33 cellular contexts compared by ENCODE assay signal in the genomic region with DNA sequence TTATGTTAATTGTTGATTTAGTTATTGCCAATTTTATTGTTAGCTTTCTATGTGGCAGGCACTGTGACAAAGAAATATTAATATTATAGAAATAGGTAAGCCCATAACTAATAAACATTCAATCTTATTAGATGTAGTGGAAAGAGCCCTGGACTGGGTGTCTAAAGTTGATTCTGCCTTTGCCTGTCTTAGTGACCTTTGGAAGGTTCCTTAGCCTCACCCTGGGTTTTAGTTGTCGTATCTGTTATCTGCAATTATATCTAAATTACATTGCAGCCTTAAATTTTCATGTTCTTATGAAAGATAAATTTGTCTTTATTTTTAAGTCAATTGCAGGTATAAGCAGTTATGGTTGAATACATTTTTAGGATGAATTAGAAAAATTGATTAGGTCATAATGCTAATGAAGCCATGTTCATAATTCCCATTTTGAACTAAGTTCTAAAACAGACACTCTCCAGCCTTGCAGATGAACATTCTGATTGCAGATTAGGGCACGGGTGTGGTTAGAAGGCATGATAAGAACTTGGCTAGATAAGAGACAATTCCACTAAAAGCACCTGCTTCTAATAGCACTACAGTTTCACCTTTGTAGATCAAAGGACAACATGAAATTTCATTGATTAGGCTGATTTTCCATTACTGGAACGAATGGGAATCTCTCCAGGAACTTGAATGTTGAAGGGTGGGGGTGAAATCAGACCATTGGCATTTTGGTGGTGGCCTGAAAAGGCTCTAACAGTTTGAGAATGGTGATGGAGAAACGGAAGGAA. TPM values are rescaled to one million over a fixed set of nuclear protein-coding genes. Genes with fewer than 3 reads are reported as not detected.
"Had no signal": no experiment of that assay in that cellular context is flagged by ENCODE, and none has a peak within 500 bp of the region (broad histone marks: within the 10 kb centered on the region; RNA-seq: fewer than 3 reads in every experiment).

No MANE protein-coding gene starts in this region.

- H3K4me3 ChIP-seq: esophagus squamous epithelium, gastroesophageal sphincter had no signal

- FAIRE-seq: astrocyte, bronchial epithelial cell, endometrium, endothelial cell of umbilical vein had no signal

- DNase-seq: activated CD4-positive, alpha-beta T cell treated with anti-CD3 and anti-CD28 coated beads for 36 hours; activated CD4-positive, alpha-beta T cell treated with anti-CD3 and anti-CD28 coated beads, Interleukin-2, amount 10 ng/mL, durations not matched to agents 7 days and 5 days; activated CD4-positive, alpha-beta T cell treated with anti-CD3 and anti-CD28 coated beads, Interleukin-2, amount 50 U/mL, for 48 hours; activated CD4-positive, CD25-positive, alpha-beta regulatory T cell; activated CD4-positive, CD25-positive, alpha-beta regulatory T cell treated with anti-CD3 and anti-CD28 coated beads, Interleukin-2, amount 50 U/mL, for 72 hours; activated CD8-positive, alpha-beta memory T cell treated with anti-CD3 and anti-CD28 coated beads for 24 hours; activated CD8-positive, alpha-beta T cell treated with anti-CD3 and anti-CD28 coated beads for 36 hours; activated effector memory CD4-positive, alpha-beta T cell treated with Interleukin-2 at 50 U/mL for 16 hours; activated gamma-delta T cell treated with Interleukin-2 at 50 U/mL for 16 hours; activated naive CD4-positive, alpha-beta T cell treated with anti-CD3 and anti-CD28 coated beads, Interleukin-2, amount 50 U/mL, for 16 hours; activated naive CD4-positive, alpha-beta T cell treated with Interleukin-2 at 50 U/mL for 16 hours; activated T-cell treated with anti-CD3 and anti-CD28 coated beads, Interleukin-2, amount 50 U/mL, for 4 hours; amniotic stem cell; anterior cingulate cortex; brain microvascular endothelial cell; cortex of kidney; dermis blood vessel endothelial cell; effector CD8-positive, alpha-beta T cell; esophagus squamous epithelium; foreskin melanocyte; T-helper 1 cell; T-helper 17 cell had no signal

- H3K9me3 ChIP-seq: esophagus squamous epithelium, gastroesophageal sphincter had no signal

- H3K36me3 Mint-ChIP-seq: activated naive CD8-positive, alpha-beta T cell had no signal

- H3K36me3 ChIP-seq: brain microvascular endothelial cell, esophagus squamous epithelium, gastroesophageal sphincter had no signal

- H3K9me3 Mint-ChIP-seq: activated CD4-positive, alpha-beta T cell treated with anti-CD3 and anti-CD28 coated beads, Interleukin-2, amount 10 ng/mL, durations not matched to agents 7 days and 5 days; activated CD8-positive, alpha-beta T cell treated with anti-CD3 and anti-CD28 coated beads for 36 hours; activated T-cell treated with anti-CD3 and anti-CD28 coated beads, Interleukin-2, amount 50 U/mL, for 4 hours; activated T-helper 17 cell treated with anti-CD3 and anti-CD28 coated beads, Interleukin-2, amount 50 U/mL, for 72 hours; central memory CD8-positive, alpha-beta T cell; T-helper 2 cell treated with Interferon-gamma antibody and Interleukin-4, amounts not matched to agents 5 μg/mL and 100 μg/mL, for 36 hours had no signal

- H3K27me3 ChIP-seq: brain microvascular endothelial cell, gastroesophageal sphincter had no signal

- H3K4me1 ChIP-seq: esophagus squamous epithelium, gastroesophageal sphincter had no signal

- H3K4me1 Mint-ChIP-seq: activated CD4-positive, alpha-beta T cell treated with anti-CD3 and anti-CD28 coated beads for 36 hours; activated CD4-positive, alpha-beta T cell treated with anti-CD3 and anti-CD28 coated beads, Interleukin-2, amount 10 ng/mL, durations not matched to agents 7 days and 5 days; activated T-helper 17 cell treated with anti-CD3 and anti-CD28 coated beads, Interleukin-2, amount 50 U/mL, for 72 hours; central memory CD8-positive, alpha-beta T cell; T-helper 17 cell had no signal

- ATAC-seq: activated CD4-positive, alpha-beta T cell treated with anti-CD3 and anti-CD28 coated beads for 36 hours; activated CD8-positive, alpha-beta T cell treated with anti-CD3 and anti-CD28 coated beads for 36 hours; activated T-cell treated with anti-CD3 and anti-CD28 coated beads, Interleukin-2, amount 50 U/mL, for 4 hours; activated T-helper 17 cell treated with anti-CD3 and anti-CD28 coated beads, Interleukin-2, amount 50 U/mL, for 72 hours; gastroesophageal sphincter; T-helper 17 cell had no signal

- H3K4me3 Mint-ChIP-seq: activated CD4-positive, alpha-beta T cell treated with anti-CD3 and anti-CD28 coated beads for 36 hours; activated CD4-positive, alpha-beta T cell treated with anti-CD3 and anti-CD28 coated beads, Interleukin-2, amount 10 ng/mL, durations not matched to agents 7 days and 5 days; activated CD8-positive, alpha-beta T cell treated with anti-CD3 and anti-CD28 coated beads for 36 hours; activated naive CD8-positive, alpha-beta T cell; activated T-cell treated with anti-CD3 and anti-CD28 coated beads, Interleukin-2, amount 50 U/mL, for 4 hours; activated T-helper 17 cell treated with anti-CD3 and anti-CD28 coated beads, Interleukin-2, amount 50 U/mL, for 72 hours; central memory CD8-positive, alpha-beta T cell; T-helper 17 cell; T-helper 2 cell treated with Interferon-gamma antibody and Interleukin-4, amounts not matched to agents 5 μg/mL and 100 μg/mL, for 36 hours had no signal

- H3K27ac Mint-ChIP-seq: activated CD4-positive, alpha-beta T cell treated with anti-CD3 and anti-CD28 coated beads for 36 hours; activated CD4-positive, alpha-beta T cell treated with anti-CD3 and anti-CD28 coated beads, Interleukin-2, amount 10 ng/mL, durations not matched to agents 7 days and 5 days; activated CD8-positive, alpha-beta T cell treated with anti-CD3 and anti-CD28 coated beads for 36 hours; activated naive CD8-positive, alpha-beta T cell; activated T-helper 17 cell treated with anti-CD3 and anti-CD28 coated beads, Interleukin-2, amount 50 U/mL, for 72 hours; T-helper 17 cell; T-helper 2 cell treated with Interferon-gamma antibody and Interleukin-4, amounts not matched to agents 5 μg/mL and 100 μg/mL, for 36 hours had no signal

- H3K27ac ChIP-seq: brain microvascular endothelial cell, epithelial cell of prostate, esophagus squamous epithelium, gastroesophageal sphincter had no signal

RNA-seq across cellular contexts. Expression of a gene that starts 17.3 kb away (rescaled TPM):
- total RNA-seq: activated CD4-positive, alpha-beta T cell treated with anti-CD3 and anti-CD28 coated beads for 36 hours; activated T-cell treated with anti-CD3 and anti-CD28 coated beads, Interleukin-2, amount 50 U/mL, for 4 hours; bronchial epithelial cell; endothelial cell of umbilical vein; fibroblast of lung; T-helper 17 cell had no signal
- polyA plus RNA-seq: endothelial cell of umbilical vein had no signal
